Comparison of ENCODE assay signal across 9 cellular contexts in the genomic region with DNA sequence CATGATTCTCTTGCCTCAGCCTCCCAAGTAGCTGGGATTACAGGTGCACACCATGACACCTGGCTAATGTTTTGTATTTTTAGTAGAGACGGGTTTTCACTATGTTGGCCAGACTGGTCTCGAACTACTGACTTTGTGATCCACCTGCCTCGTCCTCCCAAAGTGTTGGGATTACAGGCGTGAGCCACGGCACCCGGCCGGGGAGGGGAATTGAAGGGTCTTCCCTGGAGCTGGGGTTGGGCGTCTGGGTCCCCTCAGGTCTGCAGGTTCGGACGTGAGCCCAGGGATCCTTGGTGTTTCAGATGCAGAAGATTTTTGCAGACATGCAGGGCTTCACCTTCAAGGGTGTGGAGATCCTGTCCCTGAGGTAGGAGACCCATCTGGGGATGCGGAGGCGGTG. TPM values are rescaled to one million over a fixed set of nuclear protein-coding genes. Genes with fewer than 3 reads are reported as not detected.
"Had no signal": no experiment of that assay in that cellular context is flagged by ENCODE, and none has a peak within 500 bp of the region (broad histone marks: within the 10 kb centered on the region; RNA-seq: fewer than 3 reads in every experiment).

No MANE protein-coding gene starts in this region.

- FAIRE-seq: H1, HTR-8/SVneo, K562 had no signal

- H3K9me3 ChIP-seq: HAP-1 had no signal

- H3K27ac Mint-ChIP-seq: GM23338, HFFc6 had no signal

- H3K36me3 ChIP-seq: HAP-1 had no signal

- H3K4me3 ChIP-seq: GM23338, HAP-1, K562 had no signal

- H2AFZ ChIP-seq: GM23338 had no signal

- H3K4me2 ChIP-seq: GM23338 had no signal

- DNase-seq: H7, HFFc6, IMR-90, KG1 had no signal

- H3K9me3 Mint-ChIP-seq: GM23338, HFFc6 had no signal

- H3K4me3 Mint-ChIP-seq: GM23338, HFFc6 had no signal

RNA-seq across cellular contexts. Expression of a gene that starts 6.0 kb away (rescaled TPM):
- total RNA-seq: IMR-90 had no signal

RNA-seq across cellular contexts. Expression of a gene that starts 14.1 kb away (rescaled TPM):
- total RNA-seq: HFFc6, IMR-90 had no signal

RNA-seq across cellular contexts. Expression of a gene that starts 56.5 kb away (rescaled TPM):
- total RNA-seq: H1, H7, HFFc6, IMR-90, K562 had no signal
